Comparison of ENCODE assay signal across 26 cellular contexts in the genomic region with DNA sequence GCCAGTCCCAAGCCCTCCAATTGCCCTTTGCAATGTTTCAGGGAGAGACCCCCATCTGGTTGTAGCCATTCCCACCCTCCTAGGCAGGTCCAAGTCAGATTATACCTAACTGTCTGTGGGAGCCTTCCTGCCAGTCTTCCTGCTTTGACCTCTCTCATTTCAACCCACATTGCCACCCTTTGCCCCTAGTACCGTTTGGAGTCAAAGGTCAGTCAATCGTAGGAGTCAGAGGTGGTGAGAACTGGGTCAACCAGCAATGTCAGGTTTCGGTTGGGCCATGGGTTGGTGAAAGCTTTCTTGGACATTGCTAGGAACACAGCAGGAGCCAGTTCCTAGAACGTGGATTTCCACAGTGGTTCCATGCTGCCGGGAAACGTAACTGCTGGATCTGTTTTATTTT.
"Had no signal": no experiment of that assay in that cellular context is flagged by ENCODE, and none has a peak within 500 bp of the region (broad histone marks: within the 10 kb centered on the region; RNA-seq: fewer than 3 reads in every experiment).

No MANE protein-coding gene starts in this region.

- H3K4me3 ChIP-seq: pancreas, psoas muscle, skin epidermis, smooth muscle cell, spleen, stomach, thoracic aorta, thyroid gland, tibial nerve, upper lobe of right lung, uterus had no signal

- H3K9me3 ChIP-seq: neutrophil, pancreas, psoas muscle, spleen, stomach, thoracic aorta, thyroid gland, tibial nerve, upper lobe of right lung, uterus had no signal

- ATAC-seq: naive thymus-derived CD8-positive, alpha-beta T cell; natural killer cell treated with Interleukin-12 subunit alpha and Interleukin-12 subunit beta and Interleukin-15 and Interleukin-18, amount 100 ng/mL, for 72 hours; pancreas; psoas muscle; right cardiac atrium; sciatic nerve; stimulated activated memory B cell treated with anti-CD40 and anti-IgM and Interleukin-4, amounts not matched to agents 10 μg/mL and 1 μg/mL and 100 μg/mL, for 72 hours; upper lobe of right lung had no signal

- H3K4me1 ChIP-seq: pancreas, psoas muscle, thyroid gland, upper lobe of right lung, uterus had no signal

- H3K4me2 ChIP-seq: smooth muscle cell had no signal

- H3K36me3 ChIP-seq: neutrophil, pancreas, spleen, stomach, thoracic aorta, thyroid gland, tibial nerve, upper lobe of right lung, uterus had no signal

- H3K27ac ChIP-seq: neutrophil, pancreas, psoas muscle, skin epidermis, spleen, stomach, thoracic aorta, thyroid gland, tibial nerve, upper lobe of right lung, uterus had no signal

- H3K27me3 ChIP-seq: neutrophil, pancreas, stomach, thyroid gland, tibial nerve, upper lobe of right lung, uterus had no signal

- DNase-seq: naive B cell; naive thymus-derived CD8-positive, alpha-beta T cell; nephron progenitor cell; nucleus accumbens; pancreas; psoas muscle; right cardiac atrium; spleen; stimulated activated CD4-positive, alpha-beta T cell treated with anti-CD3 and anti-CD28 coated beads, Interleukin-12 subunit alpha, Interleukin-12 subunit beta, amount 100 ng/mL, for 4 hours; stimulated activated CD4-positive, alpha-beta T cell treated with anti-CD3 and anti-CD28 coated beads, Interleukin-1b, Interleukin-23, amount 100 ng/mL, for 48 hours; stimulated activated CD4-positive, alpha-beta T cell treated with anti-CD3 and anti-CD28 coated beads, Interleukin-4, amount 100 ng/mL, for 1 hour; stimulated activated CD4-positive, alpha-beta T cell treated with anti-CD3 and anti-CD28 coated beads, Interleukin-4, amount 100 ng/mL, for 4 hours; stimulated activated CD8-positive, alpha-beta memory T cell treated with anti-CD3 and anti-CD28 coated beads, Interleukin-4, amount 100 ng/mL, for 48 hours; stimulated activated naive CD4-positive, alpha-beta T cell; stomach; thyroid gland; upper lobe of right lung; uterus had no signal
